1 cellular context compared by ENCODE assay signal in the genomic region with DNA sequence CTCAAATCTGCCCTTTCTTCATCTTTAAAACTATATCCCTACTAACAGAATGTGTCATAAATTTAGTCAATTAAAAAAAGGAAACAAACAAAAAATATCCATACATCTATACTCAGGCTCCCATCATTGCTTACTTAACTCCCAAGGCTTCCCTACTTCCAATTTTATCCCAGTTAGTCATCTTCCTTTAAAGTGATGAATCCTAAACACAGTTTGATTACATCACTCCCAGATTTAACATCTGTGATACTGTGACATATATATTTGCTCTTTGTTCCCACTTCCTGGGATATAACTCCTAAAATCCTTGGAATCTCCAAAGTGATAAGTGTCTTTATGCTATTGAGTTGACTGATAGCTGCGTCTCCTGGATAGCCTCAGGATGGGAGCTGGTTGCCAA.
TF ChIP-seq lines count a peak whose summit lies in the region.

No MANE protein-coding gene starts in this region.

TF ChIP-seq in GM23338, 12 proteins besides CTCF, POLR2A, EP300 and RAD21 (continued from another document):
- TF ChIP-seq, protein P1, sequence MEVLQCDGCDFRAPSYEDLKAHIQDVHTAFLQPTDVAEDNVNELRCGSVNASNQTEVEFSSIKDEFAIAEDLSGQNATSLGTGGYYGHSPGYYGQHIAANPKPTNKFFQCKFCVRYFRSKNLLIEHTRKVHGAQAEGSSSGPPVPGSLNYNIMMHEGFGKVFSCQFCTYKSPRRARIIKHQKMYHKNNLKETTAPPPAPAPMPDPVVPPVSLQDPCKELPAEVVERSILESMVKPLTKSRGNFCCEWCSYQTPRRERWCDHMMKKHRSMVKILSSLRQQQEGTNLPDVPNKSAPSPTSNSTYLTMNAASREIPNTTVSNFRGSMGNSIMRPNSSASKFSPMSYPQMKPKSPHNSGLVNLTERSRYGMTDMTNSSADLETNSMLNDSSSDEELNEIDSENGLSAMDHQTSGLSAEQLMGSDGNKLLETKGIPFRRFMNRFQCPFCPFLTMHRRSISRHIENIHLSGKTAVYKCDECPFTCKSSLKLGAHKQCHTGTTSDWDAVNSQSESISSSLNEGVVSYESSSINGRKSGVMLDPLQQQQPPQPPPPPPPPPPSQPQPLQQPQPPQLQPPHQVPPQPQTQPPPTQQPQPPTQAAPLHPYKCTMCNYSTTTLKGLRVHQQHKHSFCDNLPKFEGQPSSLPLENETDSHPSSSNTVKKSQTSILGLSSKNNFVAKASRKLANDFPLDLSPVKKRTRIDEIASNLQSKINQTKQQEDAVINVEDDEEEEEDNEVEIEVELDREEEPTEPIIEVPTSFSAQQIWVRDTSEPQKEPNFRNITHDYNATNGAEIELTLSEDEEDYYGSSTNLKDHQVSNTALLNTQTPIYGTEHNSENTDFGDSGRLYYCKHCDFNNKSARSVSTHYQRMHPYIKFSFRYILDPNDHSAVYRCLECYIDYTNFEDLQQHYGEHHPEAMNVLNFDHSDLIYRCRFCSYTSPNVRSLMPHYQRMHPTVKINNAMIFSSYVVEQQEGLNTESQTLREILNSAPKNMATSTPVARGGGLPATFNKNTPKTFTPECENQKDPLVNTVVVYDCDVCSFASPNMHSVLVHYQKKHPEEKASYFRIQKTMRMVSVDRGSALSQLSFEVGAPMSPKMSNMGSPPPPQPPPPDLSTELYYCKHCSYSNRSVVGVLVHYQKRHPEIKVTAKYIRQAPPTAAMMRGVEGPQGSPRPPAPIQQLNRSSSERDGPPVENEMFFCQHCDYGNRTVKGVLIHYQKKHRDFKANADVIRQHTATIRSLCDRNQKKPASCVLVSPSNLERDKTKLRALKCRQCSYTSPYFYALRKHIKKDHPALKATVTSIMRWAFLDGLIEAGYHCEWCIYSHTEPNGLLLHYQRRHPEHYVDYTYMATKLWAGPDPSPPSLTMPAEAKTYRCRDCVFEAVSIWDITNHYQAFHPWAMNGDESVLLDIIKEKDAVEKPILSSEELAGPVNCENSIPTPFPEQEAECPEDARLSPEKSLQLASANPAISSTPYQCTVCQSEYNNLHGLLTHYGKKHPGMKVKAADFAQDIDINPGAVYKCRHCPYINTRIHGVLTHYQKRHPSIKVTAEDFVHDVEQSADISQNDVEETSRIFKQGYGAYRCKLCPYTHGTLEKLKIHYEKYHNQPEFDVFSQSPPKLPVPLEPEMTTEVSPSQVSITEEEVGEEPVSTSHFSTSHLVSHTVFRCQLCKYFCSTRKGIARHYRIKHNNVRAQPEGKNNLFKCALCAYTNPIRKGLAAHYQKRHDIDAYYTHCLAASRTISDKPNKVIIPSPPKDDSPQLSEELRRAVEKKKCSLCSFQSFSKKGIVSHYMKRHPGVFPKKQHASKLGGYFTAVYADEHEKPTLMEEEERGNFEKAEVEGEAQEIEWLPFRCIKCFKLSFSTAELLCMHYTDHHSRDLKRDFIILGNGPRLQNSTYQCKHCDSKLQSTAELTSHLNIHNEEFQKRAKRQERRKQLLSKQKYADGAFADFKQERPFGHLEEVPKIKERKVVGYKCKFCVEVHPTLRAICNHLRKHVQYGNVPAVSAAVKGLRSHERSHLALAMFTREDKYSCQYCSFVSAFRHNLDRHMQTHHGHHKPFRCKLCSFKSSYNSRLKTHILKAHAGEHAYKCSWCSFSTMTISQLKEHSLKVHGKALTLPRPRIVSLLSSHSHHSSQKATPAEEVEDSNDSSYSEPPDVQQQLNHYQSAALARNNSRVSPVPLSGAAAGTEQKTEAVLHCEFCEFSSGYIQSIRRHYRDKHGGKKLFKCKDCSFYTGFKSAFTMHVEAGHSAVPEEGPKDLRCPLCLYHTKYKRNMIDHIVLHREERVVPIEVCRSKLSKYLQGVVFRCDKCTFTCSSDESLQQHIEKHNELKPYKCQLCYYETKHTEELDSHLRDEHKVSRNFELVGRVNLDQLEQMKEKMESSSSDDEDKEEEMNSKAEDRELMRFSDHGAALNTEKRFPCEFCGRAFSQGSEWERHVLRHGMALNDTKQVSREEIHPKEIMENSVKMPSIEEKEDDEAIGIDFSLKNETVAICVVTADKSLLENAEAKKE (CRISPR knock-in tag; IDR thresholded peaks at IDR 0.05): no peak
- TF ChIP-seq ETS1 (IDR thresholded peaks at IDR 0.05) (no peak), ZNF331 (CRISPR knock-in tag; IDR thresholded peaks at IDR 0.05; ENCODE audit: low read depth) (no peak), EZH2phosphoT487 (IDR thresholded peaks at IDR 0.05; ENCODE audit: unreplicated experiment) (no peak), NANOG (IDR thresholded peaks at IDR 0.05; ENCODE audit: borderline replicate concordance) (no peak), JUNB (IDR thresholded peaks at IDR 0.05; ENCODE audit: unreplicated experiment) (no peak), EZH2 (IDR thresholded peaks at IDR 0.05; ENCODE audit: low read depth, unreplicated experiment) (no peak), CREB1 (CRISPR knock-in tag; IDR thresholded peaks at IDR 0.05; ENCODE audit: low read depth) (no peak)
